ENCODE assay signal across 24 cellular contexts in the genomic region with DNA sequence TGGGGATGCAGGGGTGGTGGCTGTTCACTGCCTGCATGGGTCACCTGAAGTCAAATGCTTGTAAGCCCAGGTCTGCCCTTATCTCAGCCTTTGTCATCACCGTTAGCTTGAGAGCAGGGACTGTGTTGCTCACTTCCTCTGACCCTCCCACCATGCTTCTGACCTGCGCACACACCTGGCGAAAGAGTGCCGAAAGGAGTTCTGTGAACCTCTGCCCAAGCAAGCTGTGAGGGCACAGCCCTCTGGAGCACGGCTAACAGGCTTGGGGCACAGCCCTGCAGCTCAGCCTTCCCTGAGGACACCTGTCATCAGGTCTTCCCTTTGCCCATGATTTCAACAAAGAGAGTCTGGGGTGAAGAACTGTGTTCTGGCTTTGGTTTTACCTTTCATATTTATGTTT.
"Had no signal": no experiment of that assay in that cellular context is flagged by ENCODE, and none has a peak within 500 bp of the region (broad histone marks: within the 10 kb centered on the region; RNA-seq: fewer than 3 reads in every experiment).

No MANE protein-coding gene starts in this region.

- H3K9me3 ChIP-seq: MG63, SJSA1 had no signal

- H3K4me3 ChIP-seq: MG63, SJSA1, SK-N-MC had no signal

- H3K4me1 ChIP-seq: SJSA1 had no signal

- H3K36me3 ChIP-seq: MG63, SJSA1 had no signal

- DNase-seq: IMR-90, Karpas-422, KG1, MG63, NCI-H1092, NCI-H1105 treated with DMSO at 0.1 percent for 48 hours, NCI-H1417 treated with DMSO at 0.1 percent for 48 hours, NCI-H146, NCI-H1694 treated with DMSO at 0.1 percent for 48 hours, NCI-H1930, NCI-H2081, NCI-H2107, NCI-H2171, NCI-H226, NCI-H446, NCI-H510A, NCI-H524 treated with DMSO at 0.1 percent for 48 hours, NCI-H69, NCI-H774, Right ventricle myocardium superior, RPMI8226, SIG-M5 had no signal

- H3K27ac ChIP-seq: SJSA1, SK-N-MC had no signal

- H3K27me3 ChIP-seq: MG63, SJSA1 had no signal
